16 cellular contexts compared by ENCODE assay signal in the genomic region with DNA sequence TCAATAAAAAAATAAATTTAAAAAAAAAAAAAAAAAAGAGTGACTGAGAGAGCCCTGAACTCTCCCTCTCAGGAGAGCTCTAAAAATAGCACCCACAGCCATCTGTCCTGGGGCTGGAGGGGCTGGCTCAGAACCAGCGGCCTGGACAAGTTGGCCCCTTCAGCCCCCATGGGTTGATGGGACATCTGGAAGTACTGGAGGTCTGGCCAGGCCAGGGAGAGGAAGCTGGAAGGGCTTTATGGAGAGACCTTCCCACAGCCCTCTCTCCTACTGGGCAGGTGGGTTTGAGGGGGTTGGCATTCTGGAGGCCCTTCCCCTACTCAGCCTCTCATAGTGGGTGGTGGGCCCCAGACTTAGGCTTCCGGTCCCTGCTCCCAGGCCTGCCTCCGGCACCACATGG.
DNase-seq lines count a peak whose midpoint lies in the region; ATAC-seq and TF ChIP-seq lines count a peak whose summit lies in the region.
"Had no signal": no experiment of that assay in that cellular context is flagged by ENCODE, and none has a peak within 500 bp of the region (broad histone marks: within the 10 kb centered on the region; RNA-seq: fewer than 3 reads in every experiment).

No MANE protein-coding gene starts in this region.

- no peak overlapping the region for H3K18ac ChIP-seq in mesenchymal stem cell (ENCODE audit: low read depth in 1 of 2, low read length in 2 of 2)

- no peak overlapping the region for H3K23ac ChIP-seq in mesenchymal stem cell (ENCODE audit: low read length in 2 of 2)

- WGBS in heart left ventricle, 4 donors, result 61 to 78% (median 76%) methylated on average over 3 of the region's 3 CpGs
- WGBS in mesenchymal stem cell, result 99% methylated on average over 2 of the region's 3 CpGs

- no peak overlapping the region for H3K27ac ChIP-seq in heart left ventricle
- H3K27ac ChIP-seq in right atrium auricular region, result no peak overlapping the region
- H3K27ac ChIP-seq in RWPE1, result peak overlapping the region; percentile 11
- no peak overlapping the region for H3K27ac ChIP-seq in mesenchymal stem cell (ENCODE audit: low read length, poor library complexity, severe bottlenecking)
- H3K27ac ChIP-seq: C4-2B, Peyer's patch had no signal

- H4K8ac ChIP-seq in mesenchymal stem cell (ENCODE audit: low read length), result no peak overlapping the region

- no peak overlapping the region for H3K4me2 ChIP-seq in mesenchymal stem cell (ENCODE audit: low read length, poor library complexity, severe bottlenecking)

- H3K14ac ChIP-seq in mesenchymal stem cell (ENCODE audit: low read length in 2 of 2), result no peak overlapping the region

- no peak overlapping the region for H2BK120ac ChIP-seq in mesenchymal stem cell (ENCODE audit: low read depth, low read length)

- no peak overlapping the region for H2AFZ ChIP-seq in mesenchymal stem cell (ENCODE audit: low read depth, low read length)

- no peak overlapping the region for H4K91ac ChIP-seq in mesenchymal stem cell (ENCODE audit: low read length)

- POLR2A ChIA-PET in RWPE1 (lab: Yijun Ruan, JAX; ENCODE audit: low non-redundant PET), result no interaction called here

- no peak overlapping the region for H3K4ac ChIP-seq in mesenchymal stem cell (ENCODE audit: low read depth in 1 of 2, low read length in 2 of 2)

- intact Hi-C loops in heart left ventricle (cut with DNase I), result no loop called here

- peaks cover 13 to 36% (median 28%) of the 10 kb centered on the region in 9 donors for H3K27me3 ChIP-seq in heart left ventricle
- peaks cover 0 to 24% of the 10 kb centered on the region in 2 donors for H3K27me3 ChIP-seq in right atrium auricular region
- peaks cover 23 to 47% of the 10 kb centered on the region in 2 experiments for H3K27me3 ChIP-seq in mesenchymal stem cell (ENCODE audit: control insufficient read depth in 1 of 2, insufficient read depth in 1 of 2, low read length in 2 of 2)
- H3K27me3 ChIP-seq: Peyer's patch had no signal

- H2AK5ac ChIP-seq in mesenchymal stem cell (ENCODE audit: low read length, severe bottlenecking), result no peak overlapping the region

- DNase-seq in heart left ventricle, result peak in 4 of 5 donors; percentile 30 to 52 (median 40)
- DNase-seq in right atrium auricular region (ENCODE audit: low spot score), result no peak
- no peak for DNase-seq in RWPE1 (ENCODE audit: low spot score)
- peak; percentile 10 for DNase-seq in mesenchymal stem cell
- DNase-seq in kidney tubule cell (ENCODE audit: low spot score), result no peak
- no peak for DNase-seq in NCI-H1436 treated with DMSO at 0.1 percent for 48 hours (lab: John Stamatoyannopoulos, UW)
- no peak for DNase-seq in MV-4-11 (lab: John Stamatoyannopoulos, UW)
- DNase-seq: DMS53, NCI-H1436, NCI-H774, Peyer's patch, SIG-M5 had no signal

- peaks cover 0 to 15% (median 5%) of the 10 kb centered on the region in 12 donors for H3K4me1 ChIP-seq in heart left ventricle
- H3K4me1 ChIP-seq in right atrium auricular region, result peaks cover 0 to 13% of the 10 kb centered on the region in 2 donors
- H3K4me1 ChIP-seq in mesenchymal stem cell (ENCODE audit: control insufficient read depth, insufficient read depth, low read depth, low read length), result peaks cover 16% of the 10 kb centered on the region
- H3K4me1 ChIP-seq: HAP-1 had no signal

- H2BK15ac ChIP-seq in mesenchymal stem cell (ENCODE audit: low read depth, poor library complexity, severe bottlenecking), result no peak overlapping the region

- H3K79me1 ChIP-seq in mesenchymal stem cell (replicated peaks; ENCODE audit: low read length, poor library complexity, severe bottlenecking), result no peaks in the 10 kb centered on the region

- ATAC-seq in heart left ventricle, result peak in 3 of 4 donors; percentile 28 to 63 (median 51)
- ATAC-seq in GM18873 (IDR thresholded peaks at IDR 0.05; ENCODE audit: low FRiP score, unreplicated experiment), result no peak
- ATAC-seq: GM12878 had no signal

- H3K9ac ChIP-seq in mesenchymal stem cell (ENCODE audit: low read length), result no peak overlapping the region

- H2BK5ac ChIP-seq in mesenchymal stem cell (ENCODE audit: low read depth, low read length, poor library complexity, severe bottlenecking), result no peak overlapping the region

- no peak overlapping the region for H2BK12ac ChIP-seq in mesenchymal stem cell (ENCODE audit: low read length in 2 of 2)

- no peak overlapping the region for H3K4me3 ChIP-seq in heart left ventricle
- no peak overlapping the region for H3K4me3 ChIP-seq in right atrium auricular region
- H3K4me3 ChIP-seq in mesenchymal stem cell (ENCODE audit: insufficient read depth in 1 of 2, low read depth in 1 of 2, low read length in 2 of 2), result no peak overlapping the region
- H3K4me3 ChIP-seq: GM12878, HAP-1, Peyer's patch had no signal

- H3K9me3 ChIP-seq in heart left ventricle (no peaks in the 10 kb centered on the region), right atrium auricular region (no peaks in the 10 kb centered on the region), mesenchymal stem cell (ENCODE audit: control insufficient read depth, low read length) (no peaks in the 10 kb centered on the region)
- H3K9me3 ChIP-seq: HAP-1 had no signal

- TF ChIP-seq POLR2A in heart left ventricle (IDR thresholded peaks at IDR 0.05), result no peak

- no peak for TF ChIP-seq CTCF in heart left ventricle (IDR thresholded peaks at IDR 0.05)
- no peak for TF ChIP-seq CTCF in right atrium auricular region (IDR thresholded peaks at IDR 0.05)
- no peak for TF ChIP-seq CTCF in RWPE1 (conservative IDR thresholded peaks at IDR 0.05; ENCODE audit: low read depth)

- H3K36me3 ChIP-seq in heart left ventricle (no peaks in the 10 kb centered on the region), right atrium auricular region (no peaks in the 10 kb centered on the region), mesenchymal stem cell (ENCODE audit: control insufficient read depth in 1 of 2, insufficient read depth in 2 of 2, low read depth in 1 of 2, low read length in 2 of 2) (no peaks in the 10 kb centered on the region)
- H3K36me3 ChIP-seq: HAP-1, Peyer's patch had no signal

- CTCF ChIA-PET in RWPE1 (lab: Yijun Ruan, JAX), result interaction anchor here (0.6 kb wide), 1 partner anchor 30 kb away, joined by 3 read pairs; no protein-coding TSS in a partner anchor

Comparison
In these comparisons a context has a peak if more than half of its experiments do, and no peak if none do; other contexts are left out.
1. DNase-seq: peak in heart left ventricle (4 of 5) and mesenchymal stem cell (single experiment); none in right atrium auricular region (single experiment), RWPE1 (single experiment), kidney tubule cell (single experiment), NCI-H1436 treated with DMSO at 0.1 percent for 48 hours (single experiment) and MV-4-11 (single experiment).